Comparison of ENCODE assay signal across 15 cellular contexts in genomic region chr6:166325383-166326042, GRCh38. TPM values are rescaled to one million over a fixed set of nuclear protein-coding genes. Genes with fewer than 3 reads are reported as not detected.
A peak's percentile ranks its signal among the peaks of the same experiment; 100 is the strongest.
DNase-seq lines count a peak whose midpoint lies in the region; ATAC-seq and TF ChIP-seq lines count a peak whose summit lies in the region.
"Had no signal": no experiment of that assay in that cellular context is flagged by ENCODE, and none has a peak within 500 bp of the region (broad histone marks: within the 10 kb centered on the region; RNA-seq: fewer than 3 reads in every experiment).

No MANE protein-coding gene starts in this region.

- H2BK15ac ChIP-seq in neuronal stem cell (ENCODE audit: low read length): no peak overlapping the region

- H2AFZ ChIP-seq in neuronal stem cell (ENCODE audit: low read length): no peak overlapping the region

- no peak overlapping the region for H4K91ac ChIP-seq in neuronal stem cell (ENCODE audit: low read depth, low read length, poor library complexity)

- no peak for TF ChIP-seq CTCF in foreskin keratinocyte (conservative IDR thresholded peaks at IDR 0.05)

- H3K27me3 ChIP-seq in neuronal stem cell (ENCODE audit: control insufficient read depth in 3 of 3, insufficient read depth in 3 of 3, low read depth in 1 of 3, low read length in 3 of 3) (no peaks in the 10 kb centered on the region), foreskin keratinocyte (no peaks in the 10 kb centered on the region)
- H3K27me3 ChIP-seq: MG63 had no signal

- H2BK12ac ChIP-seq in neuronal stem cell (ENCODE audit: low read length): no peak overlapping the region

- H3K27ac ChIP-seq in neuronal stem cell (replicated peaks; ENCODE audit: low read length): no peak overlapping the region
- no peak overlapping the region for H3K27ac ChIP-seq in caudate nucleus (ENCODE audit: low read depth, low read length)
- no peak overlapping the region for H3K27ac ChIP-seq in foreskin keratinocyte
- H3K27ac ChIP-seq: HL-60, SK-N-MC had no signal

- peak; percentile 94 for ATAC-seq in GM19043 (IDR thresholded peaks at IDR 0.05; ENCODE audit: low read depth, unreplicated experiment)
- ATAC-seq in GM21737 (IDR thresholded peaks at IDR 0.05; ENCODE audit: unreplicated experiment): peak; percentile 80
- peak; percentile 90 for ATAC-seq in HG03342 (IDR thresholded peaks at IDR 0.05; ENCODE audit: unreplicated experiment)
- ATAC-seq in foreskin keratinocyte: no peak

- H3K23ac ChIP-seq in neuronal stem cell (ENCODE audit: low read depth, low read length, poor library complexity): no peak overlapping the region

- H2BK120ac ChIP-seq in neuronal stem cell (ENCODE audit: low read depth, low read length): no peak overlapping the region

- peaks cover 0 to under 1% of the 10 kb centered on the region in 2 donors for H3K9me3 ChIP-seq in neuronal stem cell (replicated peaks in 1 of 2; ENCODE audit: control insufficient read depth in 2 of 2, insufficient read depth in 1 of 2, low read depth in 1 of 2, low read length in 2 of 2)
- H3K9me3 ChIP-seq: MG63 had no signal

- no peak overlapping the region for H3K4ac ChIP-seq in neuronal stem cell (ENCODE audit: low read length)

- H4K8ac ChIP-seq in neuronal stem cell (ENCODE audit: low read depth, low read length): no peak overlapping the region

- no peak overlapping the region for H3K18ac ChIP-seq in neuronal stem cell (ENCODE audit: low read length)

- H2BK5ac ChIP-seq in neuronal stem cell (ENCODE audit: low read length): no peak overlapping the region

- H3K4me3 ChIP-seq in neuronal stem cell (ENCODE audit: low read length in 2 of 2): no peak overlapping the region
- H3K4me3 ChIP-seq: MG63, SK-N-MC had no signal

- H3K4me1 ChIP-seq in neuronal stem cell (ENCODE audit: control insufficient read depth in 2 of 2, insufficient read depth in 1 of 2, low read depth in 1 of 2, low read length in 2 of 2) (peaks cover 0 to under 1% of the 10 kb centered on the region in 2 donors), foreskin keratinocyte (no peaks in the 10 kb centered on the region)

- no peak for DNase-seq in neuronal stem cell (ENCODE audit: low spot score)
- no peak for DNase-seq in caudate nucleus (lab: John Stamatoyannopoulos, UW)
- DNase-seq in NCI-H1417 treated with DMSO at 0.1 percent for 48 hours (lab: John Stamatoyannopoulos, UW): no peak
- no peak for DNase-seq in foreskin keratinocyte
- DNase-seq in foreskin melanocyte: no peak
- DNase-seq: activated CD4-positive, alpha-beta T cell treated with anti-CD3 and anti-CD28 coated beads, Interleukin-2, amount 10 ng/mL, durations not matched to agents 7 days and 5 days; activated naive CD4-positive, alpha-beta T cell; MG63; NCI-H526 treated with DMSO at 0.1 percent for 48 hours had no signal

- no peak overlapping the region for H3K4me2 ChIP-seq in neuronal stem cell (ENCODE audit: insufficient read depth, low read length, poor library complexity, severe bottlenecking)

- peak overlapping the region; percentile 10 for H3K14ac ChIP-seq in neuronal stem cell (ENCODE audit: low read length)

- WGBS in neuronal stem cell (ENCODE audit: extremely low coverage in 2 of 2, insufficient read length in 2 of 2, insufficient replicate concordance in 1 of 2), 2 donors: no CpG with 5 or more reads among the region's 6 CpGs

- H3K79me1 ChIP-seq in neuronal stem cell (ENCODE audit: low read depth, low read length): peaks cover 3% of the 10 kb centered on the region

- peak overlapping the region; percentile 47 for H3K9ac ChIP-seq in neuronal stem cell (ENCODE audit: low read depth, low read length, poor library complexity)

- H3K36me3 ChIP-seq in neuronal stem cell (replicated peaks in 1 of 2; ENCODE audit: control insufficient read depth in 2 of 2, insufficient read depth in 2 of 2, low read length in 2 of 2): peaks cover 11 to 88% of the 10 kb centered on the region in 2 donors

- no peak overlapping the region for H2AK5ac ChIP-seq in neuronal stem cell (ENCODE audit: low read depth, low read length)

RNA-seq across cellular contexts. Expression of gene SFT2D1, which starts 16.8 kb away (rescaled TPM):
- polyA plus RNA-seq in neuronal stem cell (2013, experiment 1 of 2): 48.2 TPM
- polyA plus RNA-seq in neuronal stem cell (2013, experiment 2 of 2): 48.4 TPM
- total RNA-seq in foreskin keratinocyte: 48.2 and 48.7 TPM in 2 replicates
- polyA plus RNA-seq in foreskin keratinocyte: 64.5 and 70.3 TPM in 2 replicates

RNA-seq across cellular contexts. Expression of gene PRR18, which starts 17.3 kb away (rescaled TPM):
- 0.17 TPM for polyA plus RNA-seq in neuronal stem cell (2013, experiment 1 of 2)
- polyA plus RNA-seq in neuronal stem cell (2013, experiment 2 of 2): 0.19 TPM
- total RNA-seq in foreskin keratinocyte: not detected in 2 replicates
- polyA plus RNA-seq in foreskin keratinocyte: not detected in 2 replicates
- total RNA-seq: activated CD4-positive, alpha-beta T cell treated with anti-CD3 and anti-CD28 coated beads, Interleukin-2, amount 10 ng/mL, durations not matched to agents 7 days and 5 days had no signal
- polyA plus RNA-seq: neural cell had no signal

RNA-seq across cellular contexts. Expression of gene MPC1, which starts 57.2 kb away (rescaled TPM):
- 20.2 TPM for polyA plus RNA-seq in neuronal stem cell (2013, experiment 1 of 2)
- 21.1 TPM for polyA plus RNA-seq in neuronal stem cell (2013, experiment 2 of 2)
- total RNA-seq in foreskin keratinocyte: 22.8 and 28.9 TPM in 2 replicates
- 30.1 and 40.3 TPM in 2 replicates for polyA plus RNA-seq in foreskin keratinocyte
